ENCODE assay signal across 1 cellular context in the genomic region with DNA sequence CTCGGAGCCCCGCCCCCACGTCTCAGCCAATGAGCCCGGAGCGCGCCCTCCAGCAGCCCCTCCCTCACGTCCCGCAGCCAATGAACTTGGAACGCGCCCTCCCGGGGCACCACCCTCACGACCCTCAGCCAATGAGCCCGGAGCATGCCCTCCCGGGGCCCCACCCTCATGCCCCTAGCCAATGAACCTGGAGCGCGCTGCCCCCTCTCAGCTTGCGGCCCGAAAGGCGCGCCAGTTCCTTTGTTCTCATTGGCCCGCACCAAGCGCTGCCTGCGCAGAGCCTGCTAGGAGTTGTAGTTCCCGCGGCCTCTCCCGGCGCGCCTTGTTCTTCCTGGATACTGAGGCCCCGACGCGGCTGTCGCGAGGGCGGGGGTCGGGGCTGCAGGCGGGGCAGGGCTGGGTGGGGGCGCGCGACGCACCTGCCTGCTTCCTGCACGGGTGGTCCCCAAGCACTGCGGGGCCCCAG.
TF ChIP-seq lines count a peak whose summit lies in the region.

A gene (plus strand): TSS at position 325 of the 466 bp plus-strand sequence. CDS start 339 bp downstream, outside the sequence.

TF ChIP-seq in K562, 482 proteins besides CTCF, POLR2A, EP300 and RAD21 (continued from another document and continues in another):
- TF ChIP-seq, protein P1, sequence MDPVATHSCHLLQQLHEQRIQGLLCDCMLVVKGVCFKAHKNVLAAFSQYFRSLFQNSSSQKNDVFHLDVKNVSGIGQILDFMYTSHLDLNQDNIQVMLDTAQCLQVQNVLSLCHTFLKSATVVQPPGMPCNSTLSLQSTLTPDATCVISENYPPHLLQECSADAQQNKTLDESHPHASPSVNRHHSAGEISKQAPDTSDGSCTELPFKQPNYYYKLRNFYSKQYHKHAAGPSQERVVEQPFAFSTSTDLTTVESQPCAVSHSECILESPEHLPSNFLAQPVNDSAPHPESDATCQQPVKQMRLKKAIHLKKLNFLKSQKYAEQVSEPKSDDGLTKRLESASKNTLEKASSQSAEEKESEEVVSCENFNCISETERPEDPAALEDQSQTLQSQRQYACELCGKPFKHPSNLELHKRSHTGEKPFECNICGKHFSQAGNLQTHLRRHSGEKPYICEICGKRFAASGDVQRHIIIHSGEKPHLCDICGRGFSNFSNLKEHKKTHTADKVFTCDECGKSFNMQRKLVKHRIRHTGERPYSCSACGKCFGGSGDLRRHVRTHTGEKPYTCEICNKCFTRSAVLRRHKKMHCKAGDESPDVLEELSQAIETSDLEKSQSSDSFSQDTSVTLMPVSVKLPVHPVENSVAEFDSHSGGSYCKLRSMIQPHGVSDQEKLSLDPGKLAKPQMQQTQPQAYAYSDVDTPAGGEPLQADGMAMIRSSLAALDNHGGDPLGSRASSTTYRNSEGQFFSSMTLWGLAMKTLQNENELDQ (CRISPR knock-in tag; IDR thresholded peaks at IDR 0.05; ENCODE audit: borderline replicate concordance) = no peak
- TF ChIP-seq CHD4 (IDR thresholded peaks at IDR 0.05; ENCODE audit: insufficient read depth, insufficient replicate concordance, low read depth, low read length, poor library complexity, severe bottlenecking) (no peak), NEUROD1 (IDR thresholded peaks at IDR 0.05; ENCODE audit: borderline replicate concordance, low read depth, low read length, partially characterized antibody) (peak; percentile 96), MCM2 (IDR thresholded peaks at IDR 0.05; ENCODE audit: low read depth) (no peak), BRD9 (IDR thresholded peaks at IDR 0.05; ENCODE audit: low read depth, partially characterized antibody) (no peak), MTA3 (IDR thresholded peaks at IDR 0.05; ENCODE audit: borderline replicate concordance) (no peak), RNF2 (IDR thresholded peaks at IDR 0.05) (no peak), SMARCA4 (IDR thresholded peaks at IDR 0.05) (no peak), SRSF1 (IDR thresholded peaks at IDR 0.05; ENCODE audit: low read depth, low read length) (no peak), BACH1 (tag; IDR thresholded peaks at IDR 0.05) (no peak), KDM1A (IDR thresholded peaks at IDR 0.05) (no peak), HDAC8 (tag; IDR thresholded peaks at IDR 0.05) (no peak), TAF7 (tag; IDR thresholded peaks at IDR 0.05) (no peak), SLC30A9 (CRISPR knock-in tag; IDR thresholded peaks at IDR 0.05) (no peak), ZNF551 (CRISPR knock-in tag; IDR thresholded peaks at IDR 0.05) (no peak), NRF1 (conservative IDR thresholded peaks at IDR 0.05 in 1 of 2, IDR thresholded peaks at IDR 0.05 in 1 of 2) (peak; percentile 91 to 92), NR2C2 (CRISPR knock-in tag; IDR thresholded peaks at IDR 0.05) (no peak), NR2C2 (tag; IDR thresholded peaks at IDR 0.05) (peak; percentile 83), RBM39 (optimal IDR thresholded peaks at IDR 0.05; ENCODE audit: low read depth, low read length) (no peak), SREBF1 (IDR thresholded peaks at IDR 0.05; ENCODE audit: borderline replicate concordance, low read depth, low read length) (no peak), BRCA1 (IDR thresholded peaks at IDR 0.05) (no peak), BRCA1 (CRISPR knock-in tag; IDR thresholded peaks at IDR 0.05) (no peak), ZNF12 (CRISPR knock-in tag; IDR thresholded peaks at IDR 0.05) (no peak), FUS (optimal IDR thresholded peaks at IDR 0.05; ENCODE audit: low read depth, low read length) (no peak), ZNF121 (CRISPR knock-in tag; conservative IDR thresholded peaks at IDR 0.05) (no peak), MIER1 (IDR thresholded peaks at IDR 0.05; ENCODE audit: low read depth) (no peak), HOXB6 (CRISPR knock-in tag; IDR thresholded peaks at IDR 0.05; ENCODE audit: borderline replicate concordance) (no peak), EWSR1 (IDR thresholded peaks at IDR 0.05; ENCODE audit: borderline replicate concordance, low read depth, partially characterized antibody) (no peak), CBX1 (IDR thresholded peaks at IDR 0.05; ENCODE audit: low read depth) (no peak), HNRNPH1 (optimal IDR thresholded peaks at IDR 0.05; ENCODE audit: low read depth, low read length) (no peak), NFYB (IDR thresholded peaks at IDR 0.05; ENCODE audit: extremely low read depth, insufficient read length) (peak; percentile 87), SMARCA5 (IDR thresholded peaks at IDR 0.05) (no peak), ZNF354B (CRISPR knock-in tag; IDR thresholded peaks at IDR 0.05) (no peak), ETS2 (tag; IDR thresholded peaks at IDR 0.05; ENCODE audit: borderline replicate concordance, poor library complexity, severe bottlenecking) (no peak), MTA1 (IDR thresholded peaks at IDR 0.05; ENCODE audit: borderline replicate concordance) (no peak), GATAD2A (IDR thresholded peaks at IDR 0.05) (no peak), ZNF23 (CRISPR knock-in tag; IDR thresholded peaks at IDR 0.05) (no peak), ZNF41 (CRISPR knock-in tag; conservative IDR thresholded peaks at IDR 0.05) (no peak), FOXJ2 (tag; IDR thresholded peaks at IDR 0.05) (no peak), ELF1 (tag; IDR thresholded peaks at IDR 0.05) (peak; percentile 87), ZNF3 (CRISPR knock-in tag; IDR thresholded peaks at IDR 0.05) (no peak), GABPA (tag; conservative IDR thresholded peaks at IDR 0.05; ENCODE audit: low read depth) (peak; percentile 60)
- TF ChIP-seq, protein P2, sequence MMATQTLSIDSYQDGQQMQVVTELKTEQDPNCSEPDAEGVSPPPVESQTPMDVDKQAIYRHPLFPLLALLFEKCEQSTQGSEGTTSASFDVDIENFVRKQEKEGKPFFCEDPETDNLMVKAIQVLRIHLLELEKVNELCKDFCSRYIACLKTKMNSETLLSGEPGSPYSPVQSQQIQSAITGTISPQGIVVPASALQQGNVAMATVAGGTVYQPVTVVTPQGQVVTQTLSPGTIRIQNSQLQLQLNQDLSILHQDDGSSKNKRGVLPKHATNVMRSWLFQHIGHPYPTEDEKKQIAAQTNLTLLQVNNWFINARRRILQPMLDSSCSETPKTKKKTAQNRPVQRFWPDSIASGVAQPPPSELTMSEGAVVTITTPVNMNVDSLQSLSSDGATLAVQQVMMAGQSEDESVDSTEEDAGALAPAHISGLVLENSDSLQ (IDR thresholded peaks at IDR 0.05) = no peak
- TF ChIP-seq, protein P3, sequence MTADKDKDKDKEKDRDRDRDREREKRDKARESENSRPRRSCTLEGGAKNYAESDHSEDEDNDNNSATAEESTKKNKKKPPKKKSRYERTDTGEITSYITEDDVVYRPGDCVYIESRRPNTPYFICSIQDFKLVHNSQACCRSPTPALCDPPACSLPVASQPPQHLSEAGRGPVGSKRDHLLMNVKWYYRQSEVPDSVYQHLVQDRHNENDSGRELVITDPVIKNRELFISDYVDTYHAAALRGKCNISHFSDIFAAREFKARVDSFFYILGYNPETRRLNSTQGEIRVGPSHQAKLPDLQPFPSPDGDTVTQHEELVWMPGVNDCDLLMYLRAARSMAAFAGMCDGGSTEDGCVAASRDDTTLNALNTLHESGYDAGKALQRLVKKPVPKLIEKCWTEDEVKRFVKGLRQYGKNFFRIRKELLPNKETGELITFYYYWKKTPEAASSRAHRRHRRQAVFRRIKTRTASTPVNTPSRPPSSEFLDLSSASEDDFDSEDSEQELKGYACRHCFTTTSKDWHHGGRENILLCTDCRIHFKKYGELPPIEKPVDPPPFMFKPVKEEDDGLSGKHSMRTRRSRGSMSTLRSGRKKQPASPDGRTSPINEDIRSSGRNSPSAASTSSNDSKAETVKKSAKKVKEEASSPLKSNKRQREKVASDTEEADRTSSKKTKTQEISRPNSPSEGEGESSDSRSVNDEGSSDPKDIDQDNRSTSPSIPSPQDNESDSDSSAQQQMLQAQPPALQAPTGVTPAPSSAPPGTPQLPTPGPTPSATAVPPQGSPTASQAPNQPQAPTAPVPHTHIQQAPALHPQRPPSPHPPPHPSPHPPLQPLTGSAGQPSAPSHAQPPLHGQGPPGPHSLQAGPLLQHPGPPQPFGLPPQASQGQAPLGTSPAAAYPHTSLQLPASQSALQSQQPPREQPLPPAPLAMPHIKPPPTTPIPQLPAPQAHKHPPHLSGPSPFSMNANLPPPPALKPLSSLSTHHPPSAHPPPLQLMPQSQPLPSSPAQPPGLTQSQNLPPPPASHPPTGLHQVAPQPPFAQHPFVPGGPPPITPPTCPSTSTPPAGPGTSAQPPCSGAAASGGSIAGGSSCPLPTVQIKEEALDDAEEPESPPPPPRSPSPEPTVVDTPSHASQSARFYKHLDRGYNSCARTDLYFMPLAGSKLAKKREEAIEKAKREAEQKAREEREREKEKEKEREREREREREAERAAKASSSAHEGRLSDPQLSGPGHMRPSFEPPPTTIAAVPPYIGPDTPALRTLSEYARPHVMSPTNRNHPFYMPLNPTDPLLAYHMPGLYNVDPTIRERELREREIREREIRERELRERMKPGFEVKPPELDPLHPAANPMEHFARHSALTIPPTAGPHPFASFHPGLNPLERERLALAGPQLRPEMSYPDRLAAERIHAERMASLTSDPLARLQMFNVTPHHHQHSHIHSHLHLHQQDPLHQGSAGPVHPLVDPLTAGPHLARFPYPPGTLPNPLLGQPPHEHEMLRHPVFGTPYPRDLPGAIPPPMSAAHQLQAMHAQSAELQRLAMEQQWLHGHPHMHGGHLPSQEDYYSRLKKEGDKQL (CRISPR knock-in tag; IDR thresholded peaks at IDR 0.05; ENCODE audit: borderline replicate concordance) = no peak
- TF ChIP-seq, protein P4, sequence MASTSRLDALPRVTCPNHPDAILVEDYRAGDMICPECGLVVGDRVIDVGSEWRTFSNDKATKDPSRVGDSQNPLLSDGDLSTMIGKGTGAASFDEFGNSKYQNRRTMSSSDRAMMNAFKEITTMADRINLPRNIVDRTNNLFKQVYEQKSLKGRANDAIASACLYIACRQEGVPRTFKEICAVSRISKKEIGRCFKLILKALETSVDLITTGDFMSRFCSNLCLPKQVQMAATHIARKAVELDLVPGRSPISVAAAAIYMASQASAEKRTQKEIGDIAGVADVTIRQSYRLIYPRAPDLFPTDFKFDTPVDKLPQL (IDR thresholded peaks at IDR 0.05; ENCODE audit: extremely low read depth, insufficient read length) = no peak
- TF ChIP-seq, protein P5, sequence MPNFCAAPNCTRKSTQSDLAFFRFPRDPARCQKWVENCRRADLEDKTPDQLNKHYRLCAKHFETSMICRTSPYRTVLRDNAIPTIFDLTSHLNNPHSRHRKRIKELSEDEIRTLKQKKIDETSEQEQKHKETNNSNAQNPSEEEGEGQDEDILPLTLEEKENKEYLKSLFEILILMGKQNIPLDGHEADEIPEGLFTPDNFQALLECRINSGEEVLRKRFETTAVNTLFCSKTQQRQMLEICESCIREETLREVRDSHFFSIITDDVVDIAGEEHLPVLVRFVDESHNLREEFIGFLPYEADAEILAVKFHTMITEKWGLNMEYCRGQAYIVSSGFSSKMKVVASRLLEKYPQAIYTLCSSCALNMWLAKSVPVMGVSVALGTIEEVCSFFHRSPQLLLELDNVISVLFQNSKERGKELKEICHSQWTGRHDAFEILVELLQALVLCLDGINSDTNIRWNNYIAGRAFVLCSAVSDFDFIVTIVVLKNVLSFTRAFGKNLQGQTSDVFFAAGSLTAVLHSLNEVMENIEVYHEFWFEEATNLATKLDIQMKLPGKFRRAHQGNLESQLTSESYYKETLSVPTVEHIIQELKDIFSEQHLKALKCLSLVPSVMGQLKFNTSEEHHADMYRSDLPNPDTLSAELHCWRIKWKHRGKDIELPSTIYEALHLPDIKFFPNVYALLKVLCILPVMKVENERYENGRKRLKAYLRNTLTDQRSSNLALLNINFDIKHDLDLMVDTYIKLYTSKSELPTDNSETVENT (CRISPR knock-in tag; IDR thresholded peaks at IDR 0.05) = no peak
- TF ChIP-seq, protein P6, sequence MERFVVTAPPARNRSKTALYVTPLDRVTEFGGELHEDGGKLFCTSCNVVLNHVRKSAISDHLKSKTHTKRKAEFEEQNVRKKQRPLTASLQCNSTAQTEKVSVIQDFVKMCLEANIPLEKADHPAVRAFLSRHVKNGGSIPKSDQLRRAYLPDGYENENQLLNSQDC (CRISPR knock-in tag; IDR thresholded peaks at IDR 0.05) = no peak
- TF ChIP-seq, protein P7, sequence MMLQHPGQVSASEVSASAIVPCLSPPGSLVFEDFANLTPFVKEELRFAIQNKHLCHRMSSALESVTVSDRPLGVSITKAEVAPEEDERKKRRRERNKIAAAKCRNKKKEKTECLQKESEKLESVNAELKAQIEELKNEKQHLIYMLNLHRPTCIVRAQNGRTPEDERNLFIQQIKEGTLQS (IDR thresholded peaks at IDR 0.05) = no peak
- TF ChIP-seq, protein P7 (CRISPR knock-in tag; conservative IDR thresholded peaks at IDR 0.05) = no peak
- TF ChIP-seq, protein P8, sequence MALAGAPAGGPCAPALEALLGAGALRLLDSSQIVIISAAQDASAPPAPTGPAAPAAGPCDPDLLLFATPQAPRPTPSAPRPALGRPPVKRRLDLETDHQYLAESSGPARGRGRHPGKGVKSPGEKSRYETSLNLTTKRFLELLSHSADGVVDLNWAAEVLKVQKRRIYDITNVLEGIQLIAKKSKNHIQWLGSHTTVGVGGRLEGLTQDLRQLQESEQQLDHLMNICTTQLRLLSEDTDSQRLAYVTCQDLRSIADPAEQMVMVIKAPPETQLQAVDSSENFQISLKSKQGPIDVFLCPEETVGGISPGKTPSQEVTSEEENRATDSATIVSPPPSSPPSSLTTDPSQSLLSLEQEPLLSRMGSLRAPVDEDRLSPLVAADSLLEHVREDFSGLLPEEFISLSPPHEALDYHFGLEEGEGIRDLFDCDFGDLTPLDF (CRISPR knock-in tag; IDR thresholded peaks at IDR 0.05) = peak; percentile 78; the same call in 1 of the 2 replicates
- TF ChIP-seq, protein P9, sequence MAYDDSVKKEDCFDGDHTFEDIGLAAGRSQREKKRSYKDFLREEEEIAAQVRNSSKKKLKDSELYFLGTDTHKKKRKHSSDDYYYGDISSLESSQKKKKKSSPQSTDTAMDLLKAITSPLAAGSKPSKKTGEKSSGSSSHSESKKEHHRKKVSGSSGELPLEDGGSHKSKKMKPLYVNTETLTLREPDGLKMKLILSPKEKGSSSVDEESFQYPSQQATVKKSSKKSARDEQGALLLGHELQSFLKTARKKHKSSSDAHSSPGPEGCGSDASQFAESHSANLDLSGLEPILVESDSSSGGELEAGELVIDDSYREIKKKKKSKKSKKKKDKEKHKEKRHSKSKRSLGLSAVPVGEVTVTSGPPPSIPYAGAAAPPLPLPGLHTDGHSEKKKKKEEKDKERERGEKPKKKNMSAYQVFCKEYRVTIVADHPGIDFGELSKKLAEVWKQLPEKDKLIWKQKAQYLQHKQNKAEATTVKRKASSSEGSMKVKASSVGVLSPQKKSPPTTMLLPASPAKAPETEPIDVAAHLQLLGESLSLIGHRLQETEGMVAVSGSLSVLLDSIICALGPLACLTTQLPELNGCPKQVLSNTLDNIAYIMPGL (CRISPR knock-in tag; IDR thresholded peaks at IDR 0.05) = no peak
- TF ChIP-seq, protein P10, sequence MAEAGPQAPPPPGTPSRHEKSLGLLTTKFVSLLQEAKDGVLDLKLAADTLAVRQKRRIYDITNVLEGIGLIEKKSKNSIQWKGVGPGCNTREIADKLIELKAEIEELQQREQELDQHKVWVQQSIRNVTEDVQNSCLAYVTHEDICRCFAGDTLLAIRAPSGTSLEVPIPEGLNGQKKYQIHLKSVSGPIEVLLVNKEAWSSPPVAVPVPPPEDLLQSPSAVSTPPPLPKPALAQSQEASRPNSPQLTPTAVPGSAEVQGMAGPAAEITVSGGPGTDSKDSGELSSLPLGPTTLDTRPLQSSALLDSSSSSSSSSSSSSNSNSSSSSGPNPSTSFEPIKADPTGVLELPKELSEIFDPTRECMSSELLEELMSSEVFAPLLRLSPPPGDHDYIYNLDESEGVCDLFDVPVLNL (CRISPR knock-in tag; IDR thresholded peaks at IDR 0.05; ENCODE audit: low read depth) = no peak
